Comparison of ENCODE assay signal across 20 cellular contexts in the genomic region with DNA sequence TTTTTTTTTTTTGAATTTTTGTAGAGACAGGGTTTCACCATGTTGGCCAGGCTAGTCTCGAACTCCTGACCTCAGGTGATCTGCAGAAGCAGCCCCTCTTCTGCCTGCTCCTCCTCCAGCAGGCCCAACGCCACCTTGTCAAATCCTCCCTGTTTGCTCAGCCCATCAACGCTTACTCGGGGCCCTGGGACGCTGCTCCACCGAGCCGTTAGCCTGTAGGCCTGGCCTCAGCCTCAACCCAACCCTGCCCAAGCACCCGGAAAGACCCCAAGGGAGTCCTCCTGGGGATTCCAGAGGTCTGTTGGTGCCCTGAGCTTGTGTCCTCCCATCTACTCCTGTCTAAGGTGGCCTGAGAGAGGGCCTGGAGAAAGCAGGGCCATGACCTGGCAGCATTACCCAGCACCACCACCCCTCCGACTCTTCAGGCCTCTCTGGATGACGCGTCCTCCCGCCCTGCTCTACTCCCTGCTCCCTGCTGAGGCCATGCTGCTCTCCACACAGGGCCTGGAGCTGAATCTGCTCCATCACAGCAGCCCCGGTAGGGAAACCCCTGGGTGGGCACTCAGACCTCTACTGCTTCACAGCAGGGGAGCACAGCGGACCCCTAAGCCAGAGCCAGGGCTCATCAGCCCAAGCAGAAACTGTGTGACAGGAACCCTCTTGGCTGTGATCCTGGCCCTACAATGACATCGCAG. TPM values are rescaled to one million over a fixed set of nuclear protein-coding genes. Genes with fewer than 3 reads are reported as not detected.
DNase-seq lines count a peak whose midpoint lies in the region; TF ChIP-seq lines count a peak whose summit lies in the region.
"Had no signal": no experiment of that assay in that cellular context is flagged by ENCODE, and none has a peak within 500 bp of the region (broad histone marks: within the 10 kb centered on the region; RNA-seq: fewer than 3 reads in every experiment).

No MANE protein-coding gene starts in this region.

- peak overlapping the region; percentile 85 for H3K4me3 ChIP-seq in Loucy (ENCODE audit: low read length, poor library complexity, severe bottlenecking)
- H3K4me3 ChIP-seq in skeletal muscle satellite cell (ENCODE audit: low read length), result no peak overlapping the region
- no peak overlapping the region for H3K4me3 ChIP-seq in brain microvascular endothelial cell (ENCODE audit: low read depth, low read length)
- H3K4me3 ChIP-seq: esophagus squamous epithelium, K562, upper lobe of right lung had no signal

- no peaks in the 10 kb centered on the region for H3K27me3 Mint-ChIP-seq in activated T-cell treated with anti-CD3 and anti-CD28 coated beads, Interleukin-2, amount 50 U/mL, for 24 hours
- peaks cover 8% of the 10 kb centered on the region for H3K27me3 Mint-ChIP-seq in glutamatergic neuron (ENCODE audit: unreplicated experiment)
- H3K27me3 Mint-ChIP-seq: naive thymus-derived CD8-positive, alpha-beta T cell had no signal

- H3K9me3 Mint-ChIP-seq in activated T-cell treated with anti-CD3 and anti-CD28 coated beads, Interleukin-2, amount 50 U/mL, for 24 hours, result peaks cover 3% of the 10 kb centered on the region
- H3K9me3 Mint-ChIP-seq in glutamatergic neuron (ENCODE audit: unreplicated experiment), result peaks cover 16% of the 10 kb centered on the region
- H3K9me3 Mint-ChIP-seq: naive thymus-derived CD8-positive, alpha-beta T cell had no signal

- H2AFZ ChIP-seq in Loucy (ENCODE audit: low read length), result no peak overlapping the region

- H3K4me1 ChIP-seq in Loucy (ENCODE audit: insufficient read depth, low read length, poor library complexity, severe bottlenecking) (peaks cover 28% of the 10 kb centered on the region), skeletal muscle satellite cell (ENCODE audit: control insufficient read depth, insufficient read depth, low read length) (peaks cover 31% of the 10 kb centered on the region)

- peaks cover 29% of the 10 kb centered on the region for H3K4me1 Mint-ChIP-seq in activated T-cell treated with anti-CD3 and anti-CD28 coated beads, Interleukin-2, amount 50 U/mL, for 24 hours (ENCODE audit: low read depth)
- peaks cover 21% of the 10 kb centered on the region for H3K4me1 Mint-ChIP-seq in glutamatergic neuron (ENCODE audit: low read depth, unreplicated experiment)

- H3K4me2 ChIP-seq in Loucy (ENCODE audit: low read depth, low read length, poor library complexity, severe bottlenecking) (peak overlapping the region; percentile 93), skeletal muscle satellite cell (ENCODE audit: low read length) (peak overlapping the region; percentile 88)

- no peak overlapping the region for H3K27ac ChIP-seq in brain microvascular endothelial cell
- H3K27ac ChIP-seq: esophagus squamous epithelium, upper lobe of right lung had no signal

- peak overlapping the region; percentile 69 for H3K27ac Mint-ChIP-seq in activated T-cell treated with anti-CD3 and anti-CD28 coated beads, Interleukin-2, amount 50 U/mL, for 24 hours
- peak overlapping the region; percentile 86 for H3K27ac Mint-ChIP-seq in glutamatergic neuron (ENCODE audit: unreplicated experiment)

- H3K27me3 ChIP-seq in Loucy (ENCODE audit: insufficient read depth, low read length, poor library complexity, severe bottlenecking) (no peaks in the 10 kb centered on the region), skeletal muscle satellite cell (ENCODE audit: control insufficient read depth, insufficient read depth, low read length) (no peaks in the 10 kb centered on the region), brain microvascular endothelial cell (replicated peaks) (no peaks in the 10 kb centered on the region)
- H3K27me3 ChIP-seq: esophagus squamous epithelium, upper lobe of right lung had no signal

- H3K4me3 Mint-ChIP-seq in activated T-cell treated with anti-CD3 and anti-CD28 coated beads, Interleukin-2, amount 50 U/mL, for 24 hours, result no peak overlapping the region
- H3K4me3 Mint-ChIP-seq in glutamatergic neuron (ENCODE audit: unreplicated experiment), result peak overlapping the region; percentile 63

- DNase-seq in activated T-cell treated with anti-CD3 and anti-CD28 coated beads, Interleukin-2, amount 50 U/mL, for 24 hours, result no peak
- no peak for DNase-seq in activated T-cell treated with anti-CD3 and anti-CD28 coated beads, Interleukin-2, amount 50 U/mL, for 1 hour
- DNase-seq in glutamatergic neuron, result no peak
- no peak for DNase-seq in NCI-H1417 treated with DMSO at 0.1 percent for 48 hours (lab: John Stamatoyannopoulos, UW)
- DNase-seq in COLO829 (ENCODE audit: low spot score), result no peak
- no peak for DNase-seq in brain microvascular endothelial cell
- DNase-seq: activated CD4-positive, alpha-beta T cell treated with anti-CD3 and anti-CD28 coated beads, Interleukin-2, amount 50 U/mL, for 1 hour; anterior cingulate cortex; effector CD8-positive, alpha-beta T cell; esophagus squamous epithelium; naive thymus-derived CD8-positive, alpha-beta T cell; NCI-H1694; NCI-H774; SHP77 treated with DMSO at 0.1 percent for 48 hours; stimulated activated CD4-positive, alpha-beta T cell treated with anti-CD3 and anti-CD28 coated beads, Interleukin-4, amount 100 ng/mL, for 4 hours; T-helper 1 cell; upper lobe of right lung had no signal

- peak overlapping the region; percentile 77 for H3K9ac ChIP-seq in Loucy (ENCODE audit: low read depth, low read length, poor library complexity, severe bottlenecking)
- no peak overlapping the region for H3K9ac ChIP-seq in skeletal muscle satellite cell (ENCODE audit: low read depth, low read length)

- H3K9me3 ChIP-seq in Loucy (ENCODE audit: insufficient read depth, low read depth, low read length) (no peaks in the 10 kb centered on the region), skeletal muscle satellite cell (replicated peaks; ENCODE audit: low read length) (no peaks in the 10 kb centered on the region)
- H3K9me3 ChIP-seq: esophagus squamous epithelium, upper lobe of right lung had no signal

- H3K36me3 ChIP-seq in Loucy (ENCODE audit: insufficient read depth, low read length) (no peaks in the 10 kb centered on the region), skeletal muscle satellite cell (ENCODE audit: insufficient read depth, low read length) (peaks cover 16% of the 10 kb centered on the region), brain microvascular endothelial cell (replicated peaks) (peaks cover 11% of the 10 kb centered on the region)

- H3K9me2 ChIP-seq in Loucy (replicated peaks; ENCODE audit: low read depth, low read length), result no peaks in the 10 kb centered on the region

- H4K20me1 ChIP-seq in Loucy (ENCODE audit: insufficient read depth, low read length, poor library complexity, severe bottlenecking), result peaks cover 19% of the 10 kb centered on the region

- peaks cover 41% of the 10 kb centered on the region for H3K79me2 ChIP-seq in Loucy (ENCODE audit: insufficient read depth, low read length)

- TF ChIP-seq CTCF in Loucy (conservative IDR thresholded peaks at IDR 0.05; ENCODE audit: low read length) (no peak), glutamatergic neuron (IDR thresholded peaks at IDR 0.05; ENCODE audit: partially characterized antibody, unreplicated experiment) (no peak), brain microvascular endothelial cell (IDR thresholded peaks at IDR 0.05; ENCODE audit: low read depth, low read length, missing control alignments) (no peak)

- H3F3A ChIP-seq in Loucy (ENCODE audit: low read depth), result no peaks in the 10 kb centered on the region

- in situ Hi-C loops in brain microvascular endothelial cell (cut with HindIII; ENCODE audit: low pct_ligation_motif_present, low sequenced_read_pairs), result no loop called here

- peaks cover 42% of the 10 kb centered on the region for H3K36me3 Mint-ChIP-seq in activated T-cell treated with anti-CD3 and anti-CD28 coated beads, Interleukin-2, amount 50 U/mL, for 24 hours (ENCODE audit: low read depth)
- H3K36me3 Mint-ChIP-seq in glutamatergic neuron (ENCODE audit: unreplicated experiment), result no peaks in the 10 kb centered on the region

RNA-seq across cellular contexts. Expression of gene STK25, which starts 3.2 kb away (rescaled TPM):
- 347 TPM for total RNA-seq in glutamatergic neuron (ENCODE audit: unreplicated experiment)
- total RNA-seq in skeletal muscle satellite cell (2012; rRNA removed), result 211 and 235 TPM in 2 replicates

RNA-seq across cellular contexts. Expression of gene BOK, which starts 53.3 kb away (rescaled TPM):
- total RNA-seq in glutamatergic neuron (ENCODE audit: unreplicated experiment), result 13.8 TPM
- 12.7 and 15.9 TPM in 2 replicates for total RNA-seq in skeletal muscle satellite cell (2012; rRNA removed)
- total RNA-seq: naive thymus-derived CD8-positive, alpha-beta T cell had no signal
